8 cellular contexts compared by ENCODE assay signal in the genomic region with DNA sequence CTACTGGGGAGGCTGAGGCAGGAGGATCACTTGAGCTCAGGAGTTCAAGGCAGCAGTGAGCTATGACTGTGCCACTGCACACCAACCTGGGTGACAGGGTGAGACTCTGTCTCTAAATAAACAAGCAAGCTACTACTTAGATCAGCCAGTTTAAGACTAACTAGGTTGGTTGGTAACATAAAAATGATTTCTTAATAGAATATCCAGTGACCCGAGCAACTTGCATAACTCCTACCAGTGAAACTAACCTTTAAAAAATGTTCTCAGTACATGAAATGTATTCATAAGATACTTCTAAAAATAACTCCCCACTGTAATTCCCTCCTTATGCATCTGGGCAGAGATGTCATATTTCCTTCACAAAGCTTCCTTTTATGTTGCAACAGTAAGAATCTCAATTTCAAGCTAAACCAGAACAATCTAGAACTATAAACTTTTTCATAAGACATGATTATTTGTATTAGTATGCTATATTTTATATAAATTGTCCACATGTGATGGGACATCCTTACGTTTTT. TPM values are rescaled to one million over a fixed set of nuclear protein-coding genes. Genes with fewer than 3 reads are reported as not detected.
DNase-seq lines count a peak whose midpoint lies in the region; ATAC-seq and TF ChIP-seq lines count a peak whose summit lies in the region.

No MANE protein-coding gene starts in this region.

- no peak for TF ChIP-seq RAD21 in SK-N-SH (IDR thresholded peaks at IDR 0.05; ENCODE audit: low read length)

- peak overlapping the region; percentile 93 for H3K4me3 Mint-ChIP-seq in stimulated activated memory B cell treated with anti-CD40 and anti-IgM and Interleukin-4, amounts not matched to agents 10 μg/mL and 1 μg/mL and 100 μg/mL, for 72 hours

- peaks cover 4 to 43% of the 10 kb centered on the region in 2 experiments; a peak in 3 of 4 replicates for H3K4me1 ChIP-seq in SK-N-SH (ENCODE audit: control insufficient read depth in 1 of 2, insufficient read depth in 2 of 2, low read depth in 1 of 2, low read length in 1 of 2)

- no peaks in the 10 kb centered on the region for H3K27me3 Mint-ChIP-seq in stimulated activated memory B cell treated with anti-CD40 and anti-IgM and Interleukin-4, amounts not matched to agents 10 μg/mL and 1 μg/mL and 100 μg/mL, for 72 hours

- peaks cover 4% of the 10 kb centered on the region for H3K9me3 Mint-ChIP-seq in stimulated activated memory B cell treated with anti-CD40 and anti-IgM and Interleukin-4, amounts not matched to agents 10 μg/mL and 1 μg/mL and 100 μg/mL, for 72 hours

- TF ChIP-seq CTCF in AG04449 (IDR thresholded peaks at IDR 0.05; ENCODE audit: insufficient read depth, low read length, missing control alignments) (no peak), SK-N-SH (IDR thresholded peaks at IDR 0.05) (no peak), foreskin fibroblast (IDR thresholded peaks at IDR 0.05; ENCODE audit: low read depth, low read length) (no peak)

- POLR2A ChIA-PET in AG04449 (lab: Yijun Ruan, JAX): interaction anchor here (0.6 to 1.3 kb wide), 4 partner anchors 16 to 209 kb away, joined by 3 to 9 read pairs (median 6); partner anchors contain the start of gene TAOK3
- POLR2A ChIA-PET in SK-N-SH (lab: Yijun Ruan, JAX): no interaction called here

- H3K4me1 Mint-ChIP-seq in stimulated activated memory B cell treated with anti-CD40 and anti-IgM and Interleukin-4, amounts not matched to agents 10 μg/mL and 1 μg/mL and 100 μg/mL, for 72 hours: peaks cover 45% of the 10 kb centered on the region

- H3K4me3 ChIP-seq in AG04449 (ENCODE audit: low read depth, low read length) (peak overlapping the region; percentile 19; the same call in 1 of the 2 replicates), SK-N-SH (ENCODE audit: low read depth in 2 of 2, low read length in 1 of 2) (no peak overlapping the region), foreskin fibroblast (ENCODE audit: low read depth in 1 of 2, low read length in 2 of 2) (no peak overlapping the region)

- DNase-seq in AG04449 (ENCODE audit: low read depth, low spot score) (peak; percentile 76), SK-N-SH (no peak), foreskin fibroblast (peak; percentile 75 to 83), ecto neural progenitor cell (ENCODE audit: low spot score) (no peak), superior temporal gyrus (ENCODE audit: extremely low spot score) (no peak), NCI-H748 (lab: John Stamatoyannopoulos, UW; ENCODE audit: unreplicated experiment) (no peak)

- peak overlapping the region; percentile 90 for H3K27ac Mint-ChIP-seq in stimulated activated memory B cell treated with anti-CD40 and anti-IgM and Interleukin-4, amounts not matched to agents 10 μg/mL and 1 μg/mL and 100 μg/mL, for 72 hours

- H3K27ac ChIP-seq in SK-N-SH (ENCODE audit: low read depth in 2 of 2, low read length in 1 of 2): peak overlapping the region; percentile 77 to 96; a peak in 3 of 4 replicates

- H4K20me1 ChIP-seq in SK-N-SH (ENCODE audit: insufficient read depth): no peaks in the 10 kb centered on the region

- H3K9me3 ChIP-seq in SK-N-SH: no peaks in the 10 kb centered on the region

- peak in 1 of 2 experiments; percentile 14; a peak in 3 of 4 replicates for TF ChIP-seq EP300 in SK-N-SH (IDR thresholded peaks at IDR 0.05; ENCODE audit: borderline replicate concordance in 1 of 2, low read depth in 1 of 2, low read length in 1 of 2)

- peak overlapping the region; percentile 67; the same call in 1 of the 2 replicates for H3K9ac ChIP-seq in SK-N-SH

- CTCF ChIA-PET in AG04449 (lab: Yijun Ruan, JAX): interaction anchor here (1.3 to 5.3 kb wide), 5 partner anchors 9 to 175 kb away, joined by 5 to 36 read pairs (median 11); partner anchors contain the start of gene SUDS3
- CTCF ChIA-PET in SK-N-SH (lab: Yijun Ruan, JAX): interaction anchor here (0.8 to 3.3 kb wide), 4 partner anchors 10 to 936 kb away, joined by 3 to 36 read pairs (median 4); partner anchors contain the start of gene SUDS3

- 0 out of 2 replicates have a peak overlapping the region, but pooled peaks have one; percentile 11 for H2AFZ ChIP-seq in SK-N-SH (ENCODE audit: low read depth)

- ATAC-seq in GM19452 (IDR thresholded peaks at IDR 0.05; ENCODE audit: unreplicated experiment): peak; percentile 24
- peak; percentile 78 for ATAC-seq in stimulated activated memory B cell treated with anti-CD40 and anti-IgM and Interleukin-4, amounts not matched to agents 10 μg/mL and 1 μg/mL and 100 μg/mL, for 72 hours

- peaks cover 22% of the 10 kb centered on the region for H3K36me3 Mint-ChIP-seq in stimulated activated memory B cell treated with anti-CD40 and anti-IgM and Interleukin-4, amounts not matched to agents 10 μg/mL and 1 μg/mL and 100 μg/mL, for 72 hours

- 8% methylated on average over 2 of the region's 2 CpGs for WGBS in SK-N-SH (ENCODE audit: low lambda C conversion rate)

- no peaks in the 10 kb centered on the region for H3K36me3 ChIP-seq in SK-N-SH (replicated peaks in 1 of 2; ENCODE audit: control insufficient read depth in 1 of 2, insufficient read depth in 2 of 2, low read length in 1 of 2)

- peak overlapping the region; percentile 74 for H3K4me2 ChIP-seq in SK-N-SH

- H3K27me3 ChIP-seq in SK-N-SH (ENCODE audit: insufficient read depth): no peaks in the 10 kb centered on the region

- H3K79me2 ChIP-seq in SK-N-SH (ENCODE audit: insufficient read depth): peaks cover 74% of the 10 kb centered on the region

- peaks cover 56% of the 10 kb centered on the region for H3F3A ChIP-seq in SK-N-SH (replicated peaks; ENCODE audit: insufficient read depth)

- no peaks in the 10 kb centered on the region for H3K9me2 ChIP-seq in SK-N-SH

TF ChIP-seq in SK-N-SH, 30 proteins besides CTCF, POLR2A, EP300 and RAD21:
- TF ChIP-seq YY1 (IDR thresholded peaks at IDR 0.05; ENCODE audit: low read depth) (no peak), RXRA (IDR thresholded peaks at IDR 0.05; ENCODE audit: borderline replicate concordance, low read depth) (peak; percentile 27; the same call in 1 of the 2 replicates), MEF2A (IDR thresholded peaks at IDR 0.05; ENCODE audit: borderline replicate concordance, low read depth) (peak; percentile 91), TEAD4 (IDR thresholded peaks at IDR 0.05; ENCODE audit: borderline replicate concordance, insufficient read depth) (no peak), JUND (IDR thresholded peaks at IDR 0.05) (0 out of 2 replicates have a peak, but pooled peaks have one; percentile 15), FOSL2 (IDR thresholded peaks at IDR 0.05; ENCODE audit: borderline replicate concordance, low read depth) (peak; percentile 33; the same call in 1 of the 2 replicates), TCF12 (IDR thresholded peaks at IDR 0.05) (peak; percentile 55)
- TF ChIP-seq, protein P1, sequence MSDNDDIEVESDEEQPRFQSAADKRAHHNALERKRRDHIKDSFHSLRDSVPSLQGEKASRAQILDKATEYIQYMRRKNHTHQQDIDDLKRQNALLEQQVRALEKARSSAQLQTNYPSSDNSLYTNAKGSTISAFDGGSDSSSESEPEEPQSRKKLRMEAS (IDR thresholded peaks at IDR 0.05; ENCODE audit: low read depth): no peak

RNA-seq across cellular contexts. Expression of gene TAOK3, which starts 15.8 kb away (rescaled TPM):
- 18.1 and 20.6 TPM in 2 replicates for polyA plus RNA-seq in SK-N-SH (2012; rRNA removed)
- polyA plus RNA-seq in SK-N-SH (2012; cell fraction: cytosol; rRNA removed): 23.6 and 26.1 TPM in 2 replicates
- 24.4 and 31.0 TPM in 2 replicates for polyA plus RNA-seq in SK-N-SH (2012; cell fraction: nucleus; rRNA removed)

RNA-seq across cellular contexts. Expression of gene SUDS3, which starts 19.5 kb away (rescaled TPM):
- 15.0 and 21.8 TPM in 2 replicates for polyA plus RNA-seq in SK-N-SH (2012; rRNA removed)
- 17.4 and 17.5 TPM in 2 replicates for polyA plus RNA-seq in SK-N-SH (2012; cell fraction: cytosol; rRNA removed)
- 46.3 and 50.3 TPM in 2 replicates for polyA plus RNA-seq in SK-N-SH (2012; cell fraction: nucleus; rRNA removed)

Comparison
In these comparisons a context has a peak if more than half of its experiments do, and no peak if none do; other contexts are left out.
1. DNase-seq: peak in AG04449 (single experiment) and foreskin fibroblast (2 of 2); none in SK-N-SH (single experiment), ecto neural progenitor cell (single experiment), superior temporal gyrus (single experiment) and NCI-H748 (single experiment).